28 cellular contexts compared by ENCODE assay signal in the genomic region with DNA sequence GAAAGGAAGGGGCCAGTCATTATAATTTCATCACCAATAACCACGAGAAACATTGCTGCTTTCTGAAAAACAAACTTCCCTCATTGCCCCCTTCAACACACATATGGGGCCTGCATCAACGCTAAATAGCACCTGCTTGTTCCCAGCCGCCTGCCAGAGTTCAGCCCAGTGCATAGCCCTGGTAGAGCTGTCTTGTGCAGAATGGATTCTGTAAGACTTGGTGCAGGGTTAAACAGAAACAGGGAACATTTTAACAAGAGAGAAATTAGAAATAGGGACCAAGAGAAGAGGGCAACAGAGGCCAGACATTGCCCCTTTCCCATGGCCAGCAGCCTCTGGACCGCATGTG. TPM values are rescaled to one million over a fixed set of nuclear protein-coding genes. Genes with fewer than 3 reads are reported as not detected.
DNase-seq lines count a peak whose midpoint lies in the region; ATAC-seq and TF ChIP-seq lines count a peak whose summit lies in the region.
"Had no signal": no experiment of that assay in that cellular context is flagged by ENCODE, and none has a peak within 500 bp of the region (broad histone marks: within the 10 kb centered on the region; RNA-seq: fewer than 3 reads in every experiment).

No MANE protein-coding gene starts in this region.

- H3K36me3 Mint-ChIP-seq in activated T-cell treated with anti-CD3 and anti-CD28 coated beads, Interleukin-2, amount 50 U/mL, for 72 hours (ENCODE audit: insufficient read depth in 2 of 2) = no peaks in the 10 kb centered on the region
- no peaks in the 10 kb centered on the region for H3K36me3 Mint-ChIP-seq in activated CD4-positive, alpha-beta T cell treated with anti-CD3 and anti-CD28 coated beads, Interleukin-2, amount 10 ng/mL, durations not matched to agents 7 days and 5 days (ENCODE audit: low read depth)
- peaks cover 3% of the 10 kb centered on the region for H3K36me3 Mint-ChIP-seq in endothelial cell (ENCODE audit: low read depth, unreplicated experiment)
- H3K36me3 Mint-ChIP-seq: CD4-positive, alpha-beta memory T cell had no signal

- POLR2A ChIA-PET in activated CD4-positive, alpha-beta T cell treated with anti-CD3 and anti-CD28 coated beads, Interleukin-2, amount 10 ng/mL, durations not matched to agents 7 days and 5 days (lab: Charles Lee) = no interaction called here

- H4K20me1 ChIP-seq in BLaER1 treated with 17β-estradiol and CSF1 and Interleukin-3, amounts not matched to agents 10 nM and 100 nM = no peaks in the 10 kb centered on the region; a peak in 1 of 22 replicates

- ATAC-seq in activated T-cell treated with anti-CD3 and anti-CD28 coated beads, Interleukin-2, amount 50 U/mL, for 72 hours (replicated peaks in 1 of 2) = no peak
- ATAC-seq: A549, GM12878 had no signal

- DNase-seq in NCI-H146 (lab: John Stamatoyannopoulos, UW) (peak; percentile 81), SHP77 (lab: John Stamatoyannopoulos, UW) (peak; percentile 87 to 89), islet precursor cell (peak; percentile 32), endothelial cell (ENCODE audit: low spot score) (no peak)
- DNase-seq in activated T-cell treated with anti-CD3 and anti-CD28 coated beads, Interleukin-2, amount 50 U/mL, for 72 hours = no peak
- DNase-seq in activated CD4-positive, alpha-beta T cell treated with anti-CD3 and anti-CD28 coated beads, Interleukin-2, amount 10 ng/mL, durations not matched to agents 7 days and 5 days = no peak
- DNase-seq: AML-193; C1 segment of cervical spinal cord; Caco-2; CD4-positive, alpha-beta memory T cell; DMS79; GDM1; MM.1S; NCI-H1048; NCI-H1436; NCI-H1930; NCI-H2171; NCI-H226; NCI-H510A; NK-92 treated with Interleukin-12 subunit alpha and Interleukin-12 subunit beta, amount 100 ng/mL, for 24 hours; PC-9; Right ventricle myocardium superior had no signal

- H3K4me2 ChIP-seq in BLaER1 treated with 17β-estradiol and CSF1 and Interleukin-3, amounts not matched to agents 10 nM and 100 nM = peak overlapping the region in 7 of 11 experiments; percentile 1 to 54 (median 36); a peak in 8 of 22 replicates
- H3K4me2 ChIP-seq: KMS-11, PC-9 had no signal

- no peak for TF ChIP-seq CTCF in endothelial cell (IDR thresholded peaks at IDR 0.05; ENCODE audit: unreplicated experiment)

- no peak overlapping the region for H3K4me3 Mint-ChIP-seq in activated T-cell treated with anti-CD3 and anti-CD28 coated beads, Interleukin-2, amount 50 U/mL, for 72 hours
- H3K4me3 Mint-ChIP-seq in activated CD4-positive, alpha-beta T cell treated with anti-CD3 and anti-CD28 coated beads, Interleukin-2, amount 10 ng/mL, durations not matched to agents 7 days and 5 days = no peak overlapping the region
- H3K4me3 Mint-ChIP-seq in endothelial cell (ENCODE audit: unreplicated experiment) = no peak overlapping the region
- H3K4me3 Mint-ChIP-seq: CD4-positive, alpha-beta memory T cell had no signal

- CTCF ChIA-PET in activated CD4-positive, alpha-beta T cell treated with anti-CD3 and anti-CD28 coated beads, Interleukin-2, amount 10 ng/mL, durations not matched to agents 7 days and 5 days (lab: Charles Lee) = no interaction called here

- peaks cover 4 to 14% (median 9%) of the 10 kb centered on the region in 11 experiments; a peak in 15 of 22 replicates for H3K9me3 ChIP-seq in BLaER1 treated with 17β-estradiol and CSF1 and Interleukin-3, amounts not matched to agents 10 nM and 100 nM (replicated peaks in 1 of 11)
- H3K9me3 ChIP-seq: A549, Caco-2 had no signal

- H3K4me1 Mint-ChIP-seq in activated T-cell treated with anti-CD3 and anti-CD28 coated beads, Interleukin-2, amount 50 U/mL, for 72 hours (ENCODE audit: low read depth) = no peaks in the 10 kb centered on the region
- H3K4me1 Mint-ChIP-seq in activated CD4-positive, alpha-beta T cell treated with anti-CD3 and anti-CD28 coated beads, Interleukin-2, amount 10 ng/mL, durations not matched to agents 7 days and 5 days = no peaks in the 10 kb centered on the region
- peaks cover under 1% of the 10 kb centered on the region for H3K4me1 Mint-ChIP-seq in endothelial cell (ENCODE audit: unreplicated experiment)
- H3K4me1 Mint-ChIP-seq: CD4-positive, alpha-beta memory T cell; IgD-negative memory B cell had no signal

- H3K27me3 Mint-ChIP-seq in activated T-cell treated with anti-CD3 and anti-CD28 coated beads, Interleukin-2, amount 50 U/mL, for 72 hours (ENCODE audit: low read depth) = peaks cover 15% of the 10 kb centered on the region
- peaks cover 16% of the 10 kb centered on the region for H3K27me3 Mint-ChIP-seq in activated CD4-positive, alpha-beta T cell treated with anti-CD3 and anti-CD28 coated beads, Interleukin-2, amount 10 ng/mL, durations not matched to agents 7 days and 5 days
- peaks cover 4% of the 10 kb centered on the region for H3K27me3 Mint-ChIP-seq in endothelial cell (ENCODE audit: unreplicated experiment)

- no peak overlapping the region for H3K9ac ChIP-seq in BLaER1 treated with 17β-estradiol and CSF1 and Interleukin-3, amounts not matched to agents 10 nM and 100 nM
- H3K9ac ChIP-seq: KMS-11 had no signal

- no peak overlapping the region for H3K4me3 ChIP-seq in BLaER1 treated with 17β-estradiol and CSF1 and Interleukin-3, amounts not matched to agents 10 nM and 100 nM
- H3K4me3 ChIP-seq: A549, GM12878, PC-9, SK-N-MC had no signal

- H3K27ac Mint-ChIP-seq in activated T-cell treated with anti-CD3 and anti-CD28 coated beads, Interleukin-2, amount 50 U/mL, for 72 hours = no peak overlapping the region
- no peak overlapping the region for H3K27ac Mint-ChIP-seq in activated CD4-positive, alpha-beta T cell treated with anti-CD3 and anti-CD28 coated beads, Interleukin-2, amount 10 ng/mL, durations not matched to agents 7 days and 5 days
- no peak overlapping the region for H3K27ac Mint-ChIP-seq in endothelial cell (ENCODE audit: unreplicated experiment)

- peaks cover 0 to 21% (median 4%) of the 10 kb centered on the region in 10 experiments; a peak in 9 of 20 replicates for H3K4me1 ChIP-seq in BLaER1 treated with 17β-estradiol and CSF1 and Interleukin-3, amounts not matched to agents 10 nM and 100 nM
- H3K4me1 ChIP-seq: Caco-2 had no signal

- H3K27me3 ChIP-seq in BLaER1 treated with 17β-estradiol and CSF1 and Interleukin-3, amounts not matched to agents 10 nM and 100 nM = no peaks in the 10 kb centered on the region

- peaks cover 0 to 2% of the 10 kb centered on the region in 2 donors for H3K9me3 Mint-ChIP-seq in activated T-cell treated with anti-CD3 and anti-CD28 coated beads, Interleukin-2, amount 50 U/mL, for 72 hours
- no peaks in the 10 kb centered on the region for H3K9me3 Mint-ChIP-seq in activated CD4-positive, alpha-beta T cell treated with anti-CD3 and anti-CD28 coated beads, Interleukin-2, amount 10 ng/mL, durations not matched to agents 7 days and 5 days
- no peaks in the 10 kb centered on the region for H3K9me3 Mint-ChIP-seq in endothelial cell (ENCODE audit: unreplicated experiment)

- H3K27ac ChIP-seq in BLaER1 treated with 17β-estradiol and CSF1 and Interleukin-3, amounts not matched to agents 10 nM and 100 nM = no peak overlapping the region
- H3K27ac ChIP-seq: KMS-11, PC-9, SK-N-MC had no signal

- no peaks in the 10 kb centered on the region for H3K36me3 ChIP-seq in BLaER1 treated with 17β-estradiol and CSF1 and Interleukin-3, amounts not matched to agents 10 nM and 100 nM

RNA-seq across cellular contexts. Expression of a gene that starts 56.7 kb away (rescaled TPM):
- under 1 TPM; 0.19 to 0.28 TPM for total RNA-seq in activated T-cell treated with anti-CD3 and anti-CD28 coated beads, Interleukin-2, amount 50 U/mL, for 72 hours
- total RNA-seq in activated CD4-positive, alpha-beta T cell treated with anti-CD3 and anti-CD28 coated beads, Interleukin-2, amount 10 ng/mL, durations not matched to agents 7 days and 5 days = not detected
- 0.85 TPM for total RNA-seq in endothelial cell (ENCODE audit: unreplicated experiment)
- total RNA-seq: Caco-2; CD4-positive, alpha-beta memory T cell; PC-9 had no signal

Comparison
In these comparisons a context has a peak if more than half of its experiments do, and no peak if none do; other contexts are left out.
1. DNase-seq: peak in NCI-H146 (single experiment), SHP77 (2 of 2) and islet precursor cell (single experiment); none in activated T-cell treated with anti-CD3 and anti-CD28 coated beads, Interleukin-2, amount 50 U/mL, for 72 hours (0 of 2), activated CD4-positive, alpha-beta T cell treated with anti-CD3 and anti-CD28 coated beads, Interleukin-2, amount 10 ng/mL, durations not matched to agents 7 days and 5 days (single experiment) and endothelial cell (single experiment).